In the genomic region with DNA sequence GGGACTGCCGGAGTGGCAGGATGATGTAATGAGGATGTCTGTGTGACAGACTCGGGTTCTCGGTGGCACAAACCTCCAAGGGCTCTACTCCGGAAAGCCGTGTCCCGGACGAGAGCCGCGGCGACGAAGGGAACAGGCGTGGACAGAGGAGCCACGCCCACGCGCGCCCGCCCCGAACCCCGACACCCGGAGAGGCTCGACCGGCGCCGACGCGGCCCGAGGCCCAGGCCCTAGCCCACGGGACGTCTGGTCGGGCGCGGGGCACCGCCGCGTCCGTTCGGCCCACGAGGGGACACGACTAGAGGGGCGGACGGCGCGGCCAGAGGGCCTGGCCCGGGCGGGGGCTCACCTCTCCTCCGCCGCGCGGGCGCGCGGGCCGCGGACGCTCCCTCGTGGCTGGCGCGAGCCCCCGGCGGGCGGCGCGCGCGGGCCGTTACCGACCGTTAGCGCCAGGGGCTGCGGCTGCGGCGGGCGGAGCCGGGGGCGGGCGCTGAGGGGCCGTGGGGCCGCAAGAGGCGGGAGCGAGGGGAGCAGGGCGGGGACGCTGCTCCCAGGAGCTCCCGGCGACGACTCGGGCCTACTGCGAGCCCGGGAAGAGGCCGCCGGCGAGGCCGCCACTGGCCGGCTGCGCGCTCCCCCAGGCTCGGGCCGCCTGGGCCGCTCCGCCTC, we compare ENCODE assay signal across 2 cellular contexts.
TF ChIP-seq lines count a peak whose summit lies in the region.

No MANE protein-coding gene starts in this region.

TF ChIP-seq in IMR-90, 13 proteins besides CTCF, POLR2A, EP300 and RAD21:
- TF ChIP-seq FOS (IDR thresholded peaks at IDR 0.05; ENCODE audit: low read depth, low read length) (no peak), RCOR1 (IDR thresholded peaks at IDR 0.05; ENCODE audit: insufficient replicate concordance, low read length) (no peak), MAZ (IDR thresholded peaks at IDR 0.05; ENCODE audit: borderline replicate concordance, low read depth, low read length) (no peak), SMC3 (IDR thresholded peaks at IDR 0.05; ENCODE audit: low read depth, low read length) (no peak), RFX5 (IDR thresholded peaks at IDR 0.05; ENCODE audit: low read depth, low read length) (no peak), NFE2L2 (IDR thresholded peaks at IDR 0.05; ENCODE audit: low read depth, low read length) (no peak), CEBPB (IDR thresholded peaks at IDR 0.05; ENCODE audit: low read depth, low read length) (no peak), MAFK (IDR thresholded peaks at IDR 0.05; ENCODE audit: low read depth, low read length) (no peak), MXI1 (IDR thresholded peaks at IDR 0.05; ENCODE audit: borderline replicate concordance, low read depth, low read length) (no peak), BHLHE40 (IDR thresholded peaks at IDR 0.05; ENCODE audit: low read depth, low read length) (no peak), CHD1 (IDR thresholded peaks at IDR 0.05; ENCODE audit: low read depth, low read length) (no peak)
- TF ChIP-seq, protein P1, sequence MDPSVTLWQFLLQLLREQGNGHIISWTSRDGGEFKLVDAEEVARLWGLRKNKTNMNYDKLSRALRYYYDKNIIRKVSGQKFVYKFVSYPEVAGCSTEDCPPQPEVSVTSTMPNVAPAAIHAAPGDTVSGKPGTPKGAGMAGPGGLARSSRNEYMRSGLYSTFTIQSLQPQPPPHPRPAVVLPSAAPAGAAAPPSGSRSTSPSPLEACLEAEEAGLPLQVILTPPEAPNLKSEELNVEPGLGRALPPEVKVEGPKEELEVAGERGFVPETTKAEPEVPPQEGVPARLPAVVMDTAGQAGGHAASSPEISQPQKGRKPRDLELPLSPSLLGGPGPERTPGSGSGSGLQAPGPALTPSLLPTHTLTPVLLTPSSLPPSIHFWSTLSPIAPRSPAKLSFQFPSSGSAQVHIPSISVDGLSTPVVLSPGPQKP (IDR thresholded peaks at IDR 0.05; ENCODE audit: borderline replicate concordance, low read depth, low read length) = no peak
- TF ChIP-seq, protein P2, sequence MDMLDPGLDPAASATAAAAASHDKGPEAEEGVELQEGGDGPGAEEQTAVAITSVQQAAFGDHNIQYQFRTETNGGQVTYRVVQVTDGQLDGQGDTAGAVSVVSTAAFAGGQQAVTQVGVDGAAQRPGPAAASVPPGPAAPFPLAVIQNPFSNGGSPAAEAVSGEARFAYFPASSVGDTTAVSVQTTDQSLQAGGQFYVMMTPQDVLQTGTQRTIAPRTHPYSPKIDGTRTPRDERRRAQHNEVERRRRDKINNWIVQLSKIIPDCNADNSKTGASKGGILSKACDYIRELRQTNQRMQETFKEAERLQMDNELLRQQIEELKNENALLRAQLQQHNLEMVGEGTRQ (IDR thresholded peaks at IDR 0.05; ENCODE audit: low read depth, low read length) = no peak
TF ChIP-seq in IMR-90: peak in this region for 0.

TF ChIP-seq in endothelial cell of umbilical vein, 7 proteins besides CTCF, POLR2A, EP300 and RAD21:
- TF ChIP-seq, protein P3, sequence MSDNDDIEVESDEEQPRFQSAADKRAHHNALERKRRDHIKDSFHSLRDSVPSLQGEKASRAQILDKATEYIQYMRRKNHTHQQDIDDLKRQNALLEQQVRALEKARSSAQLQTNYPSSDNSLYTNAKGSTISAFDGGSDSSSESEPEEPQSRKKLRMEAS (IDR thresholded peaks at IDR 0.05; ENCODE audit: insufficient read depth, insufficient read length) = no peak
- TF ChIP-seq POLR2AphosphoS5 (IDR thresholded peaks at IDR 0.05; ENCODE audit: insufficient read depth, low read depth, low read length) = no peak
- no peak for TF ChIP-seq JUN (IDR thresholded peaks at IDR 0.05; ENCODE audit: borderline replicate concordance, insufficient read depth, insufficient read length, low read depth)
- no peak for TF ChIP-seq MYC (IDR thresholded peaks at IDR 0.05; ENCODE audit: low read depth, low read length)
- TF ChIP-seq FOS (IDR thresholded peaks at IDR 0.05; ENCODE audit: borderline replicate concordance, insufficient read depth, low read length) = no peak
- no peak for TF ChIP-seq EZH2 (IDR thresholded peaks at IDR 0.05; ENCODE audit: borderline replicate concordance, low read depth, low read length, severe bottlenecking)
- TF ChIP-seq GATA2 (IDR thresholded peaks at IDR 0.05; ENCODE audit: insufficient read depth, insufficient read length, low read depth, low read length) = no peak
